ENCODE assay signal across 19 cellular contexts in genomic region chr11:110828086-110828485, GRCh38.
DNase-seq lines count a peak whose midpoint lies in the region; ATAC-seq and TF ChIP-seq lines count a peak whose summit lies in the region.
"Had no signal": no experiment of that assay in that cellular context is flagged by ENCODE, and none has a peak within 500 bp of the region (broad histone marks: within the 10 kb centered on the region; RNA-seq: fewer than 3 reads in every experiment).

No MANE protein-coding gene starts in this region.

- in situ Hi-C loops in IMR-90 (cut with MboI; ENCODE audit: low sequenced_read_pairs), result no loop called here

- dilution Hi-C loops in IMR-90 (cut with HindIII; ENCODE audit: low sequenced_read_pairs, unreplicated experiment), result no loop called here

- H3K9ac ChIP-seq in IMR-90 (ENCODE audit: low read depth, low read length), result no peak overlapping the region

- no peak overlapping the region for H2AFZ ChIP-seq in IMR-90 (replicated peaks; ENCODE audit: low read length, poor library complexity)
- H2AFZ ChIP-seq: GM23338 had no signal

- no peaks in the 10 kb centered on the region for H4K20me1 ChIP-seq in IMR-90 (ENCODE audit: insufficient read depth, low read length)

- intact Hi-C loops in IMR-90 (cut with micrococcal nuclease), result no loop called here
- intact Hi-C loops in body of pancreas (cut with DNase I), result no loop called here
- intact Hi-C loops in sciatic nerve (cut with DNase I), result no loop called here

- H2AK9ac ChIP-seq in IMR-90 (replicated peaks; ENCODE audit: low read depth, low read length, poor library complexity), result no peak overlapping the region

- H3K18ac ChIP-seq in IMR-90 (ENCODE audit: low read depth, low read length), result no peak overlapping the region

- H3K4me3 ChIP-seq in IMR-90 (ENCODE audit: insufficient read depth, low read depth, low read length) (no peak overlapping the region), fibroblast of the aortic adventitia (ENCODE audit: low read depth, low read length) (no peak overlapping the region), body of pancreas (no peak overlapping the region)
- H3K4me3 ChIP-seq: A549, GM23338 had no signal

- CTCF ChIA-PET in IMR-90 (lab: Yijun Ruan, JAX), result no interaction called here
- CTCF ChIA-PET in RWPE1 (lab: Yijun Ruan, JAX), result interaction anchor here (0.6 to 0.7 kb wide), 2 partner anchors 385 to 515 kb away, joined by 3 to 4 read pairs; no protein-coding TSS in a partner anchor

- no peak overlapping the region for H3K27ac ChIP-seq in IMR-90 (ENCODE audit: insufficient read depth, low read length)
- H3K27ac ChIP-seq in RWPE1, result no peak overlapping the region
- no peak overlapping the region for H3K27ac ChIP-seq in body of pancreas
- H3K27ac ChIP-seq: A549 had no signal

- TF ChIP-seq CTCF in IMR-90 (conservative IDR thresholded peaks at IDR 0.05; ENCODE audit: low read depth, low read length), result no peak
- no peak for TF ChIP-seq CTCF in fibroblast of the aortic adventitia (IDR thresholded peaks at IDR 0.05; ENCODE audit: insufficient read depth, low read length)
- TF ChIP-seq CTCF in RWPE1 (conservative IDR thresholded peaks at IDR 0.05; ENCODE audit: low read depth), result no peak
- TF ChIP-seq CTCF in body of pancreas (IDR thresholded peaks at IDR 0.05), result no peak

- H2AK5ac ChIP-seq in IMR-90 (ENCODE audit: low read depth, low read length), result no peak overlapping the region

- H3K4me2 ChIP-seq in IMR-90 (ENCODE audit: low read depth, low read length), result no peak overlapping the region
- H3K4me2 ChIP-seq: A549, GM23338 had no signal

- H3K56ac ChIP-seq in IMR-90 (ENCODE audit: extremely low read depth, insufficient read depth, low read length), result no peak overlapping the region

- H2BK5ac ChIP-seq in IMR-90 (ENCODE audit: low read depth, low read length, poor library complexity, severe bottlenecking), result no peak overlapping the region

- no peak overlapping the region for H2BK120ac ChIP-seq in IMR-90 (ENCODE audit: low read depth, low read length)

- no peaks in the 10 kb centered on the region for H3K36me3 ChIP-seq in IMR-90 (ENCODE audit: control insufficient read depth, insufficient read depth, low read length)
- no peaks in the 10 kb centered on the region for H3K36me3 ChIP-seq in body of pancreas (replicated peaks in 1 of 2; ENCODE audit: insufficient read depth in 1 of 2, low read depth in 2 of 2)

- 0 out of 2 replicates have a peak overlapping the region, but pooled peaks have one; percentile 1 for H3K14ac ChIP-seq in IMR-90 (replicated peaks; ENCODE audit: low read depth, low read length)

- H4K91ac ChIP-seq in IMR-90 (ENCODE audit: insufficient read depth, low read depth, low read length), result no peak overlapping the region

- TF ChIP-seq RAD21 in IMR-90 (IDR thresholded peaks at IDR 0.05; ENCODE audit: low read length), result no peak

- H4K8ac ChIP-seq in IMR-90 (ENCODE audit: low read depth in 2 of 2, low read length in 2 of 2), result no peak overlapping the region

- no peak overlapping the region for H3K4ac ChIP-seq in IMR-90 (ENCODE audit: low read depth, low read length)

- TF ChIP-seq POLR2A in IMR-90 (IDR thresholded peaks at IDR 0.05; ENCODE audit: low read depth, low read length) (no peak), body of pancreas (IDR thresholded peaks at IDR 0.05) (no peak)

- no peak overlapping the region for H2BK20ac ChIP-seq in IMR-90 (ENCODE audit: low read depth, low read length)

- no peak overlapping the region for H2BK15ac ChIP-seq in IMR-90 (ENCODE audit: low read depth, low read length)

- POLR2A ChIA-PET in IMR-90 (lab: Charles Lee; ENCODE audit: unreplicated experiment) (no interaction called here), RWPE1 (lab: Yijun Ruan, JAX; ENCODE audit: low non-redundant PET) (no interaction called here)

- no peak overlapping the region for H3K23ac ChIP-seq in IMR-90 (ENCODE audit: low read depth, low read length)

- no TSS peak for BruUV-seq in IMR-90 (replicated peaks; lab: Mats Ljungman, UMichigan)

- no peak for DNase-seq in IMR-90
- DNase-seq in amniotic epithelial cell (ENCODE audit: low read depth), result peak; percentile 20
- peak; percentile 7 for DNase-seq in astrocyte of the hippocampus (ENCODE audit: low read depth, low spot score)
- DNase-seq in fibroblast of the aortic adventitia (ENCODE audit: low read depth), result peak; percentile 45
- DNase-seq in RWPE1 (ENCODE audit: low spot score), result no peak
- DNase-seq in body of pancreas, result no peak
- no peak for DNase-seq in sciatic nerve (ENCODE audit: low spot score)
- DNase-seq: 8988T; ACHN; C1 segment of cervical spinal cord; Calu3; CD4-positive, alpha-beta memory T cell; COR-L47; DMS53; DMS79 treated with DMSO at 0.1 percent for 48 hours; H9 had no signal

- H4K5ac ChIP-seq in IMR-90 (ENCODE audit: low read depth, low read length), result no peak overlapping the region

- WGBS in IMR-90 (ENCODE audit: extremely low coverage in 2 of 2, insufficient read length in 1 of 2), 2 experiments, result no CpG with 5 or more reads among the region's 1 CpG
- WGBS in body of pancreas, 2 donors, result 33 to 36% methylated on average over 1 of the region's 1 CpG

- H3K9me3 ChIP-seq in IMR-90 (ENCODE audit: control insufficient read depth, insufficient read depth, low read length), result no peaks in the 10 kb centered on the region
- no peaks in the 10 kb centered on the region for H3K9me3 ChIP-seq in body of pancreas
- H3K9me3 ChIP-seq: A549 had no signal

- peaks cover 15% of the 10 kb centered on the region for H3K9me1 ChIP-seq in IMR-90 (ENCODE audit: insufficient read depth, low read length)

- H3K27me3 ChIP-seq in IMR-90 (ENCODE audit: control insufficient read depth, insufficient read depth, low read length) (no peaks in the 10 kb centered on the region), body of pancreas (no peaks in the 10 kb centered on the region)

- H3K4me1 ChIP-seq in IMR-90 (ENCODE audit: control insufficient read depth, insufficient read depth, low read length), result peaks cover 5% of the 10 kb centered on the region; the same call in 1 of the 2 replicates
- no peaks in the 10 kb centered on the region for H3K4me1 ChIP-seq in body of pancreas
- H3K4me1 ChIP-seq: A549 had no signal

- ATAC-seq in IMR-90 (ENCODE audit: low read depth) (no peak), body of pancreas (no peak), sciatic nerve (no peak)
- ATAC-seq: A549, GM23338, HCT116 had no signal

- no peaks in the 10 kb centered on the region for H3K79me1 ChIP-seq in IMR-90 (ENCODE audit: low read depth in 1 of 2, low read length in 2 of 2)

TF ChIP-seq in IMR-90, 13 proteins besides CTCF, POLR2A, EP300 and RAD21:
- TF ChIP-seq NFE2L2 (IDR thresholded peaks at IDR 0.05; ENCODE audit: low read depth, low read length) (no peak), ELK1 (IDR thresholded peaks at IDR 0.05; ENCODE audit: borderline replicate concordance, low read depth, low read length) (no peak), CEBPB (IDR thresholded peaks at IDR 0.05; ENCODE audit: low read depth, low read length) (no peak), FOS (IDR thresholded peaks at IDR 0.05; ENCODE audit: low read depth, low read length) (no peak), MAZ (IDR thresholded peaks at IDR 0.05; ENCODE audit: borderline replicate concordance, low read depth, low read length) (no peak), BHLHE40 (IDR thresholded peaks at IDR 0.05; ENCODE audit: low read depth, low read length) (no peak), MAFK (IDR thresholded peaks at IDR 0.05; ENCODE audit: low read depth, low read length) (no peak), RCOR1 (IDR thresholded peaks at IDR 0.05; ENCODE audit: insufficient replicate concordance, low read length) (no peak), USF2 (IDR thresholded peaks at IDR 0.05; ENCODE audit: low read depth, low read length) (no peak), MXI1 (IDR thresholded peaks at IDR 0.05; ENCODE audit: borderline replicate concordance, low read depth, low read length) (no peak), RFX5 (IDR thresholded peaks at IDR 0.05; ENCODE audit: low read depth, low read length) (no peak)

Comparison
In these comparisons a context has a peak if more than half of its experiments do, and no peak if none do; other contexts are left out.
1. DNase-seq: peak in amniotic epithelial cell (single experiment), astrocyte of the hippocampus (single experiment) and fibroblast of the aortic adventitia (single experiment); none in IMR-90 (single experiment), RWPE1 (single experiment), body of pancreas (0 of 4) and sciatic nerve (single experiment).